In the genomic region with DNA sequence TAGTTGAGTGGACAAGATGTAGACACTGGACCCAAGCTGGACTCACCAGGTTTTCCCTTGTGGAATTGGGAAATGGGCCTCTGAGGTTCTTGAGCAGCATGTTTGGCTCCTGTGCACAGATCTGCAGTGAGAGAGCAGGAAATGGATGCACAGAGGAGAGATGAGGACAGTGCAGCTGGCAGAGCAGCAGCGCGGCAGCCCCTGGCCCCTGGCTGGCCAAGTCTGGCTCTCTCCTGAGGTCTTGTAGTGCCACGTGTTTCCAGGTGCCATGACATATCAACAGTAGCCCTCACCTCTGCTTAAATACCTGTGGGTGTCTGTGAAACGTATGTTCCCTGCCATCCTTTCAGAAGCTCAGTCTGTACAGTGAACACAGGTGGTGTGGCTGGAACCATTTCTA, we compare ENCODE assay signal across 25 cellular contexts.
"Had no signal": no experiment of that assay in that cellular context is flagged by ENCODE, and none has a peak within 500 bp of the region (broad histone marks: within the 10 kb centered on the region; RNA-seq: fewer than 3 reads in every experiment).

No MANE protein-coding gene starts in this region.

- H3K4me1 ChIP-seq: parathyroid adenoma had no signal

- H3K27ac Mint-ChIP-seq: activated naive CD4-positive, alpha-beta T cell treated with anti-CD3 and anti-CD28 coated beads, Interleukin-2, amount 50 U/mL, for 72 hours; activated T-cell treated with anti-CD3 and anti-CD28 coated beads, Interleukin-2, amount 50 U/mL, for 24 hours; activated T-helper 17 cell treated with anti-CD3 and anti-CD28 coated beads, Interleukin-2, amount 50 U/mL, for 72 hours; immature natural killer cell; nephron progenitor cell; stimulated activated naive CD8-positive, alpha-beta T cell treated with anti-CD3 and anti-CD28 coated beads, Interleukin-15, Interleukin-2, amounts not matched to agents 100 ng/mL and 50 ng/mL, for 24 hours; T-cell had no signal

- H3K27me3 ChIP-seq: colonic mucosa, hepatocyte, tibial artery had no signal

- DNase-seq: activated CD4-positive, alpha-beta T cell treated with anti-CD3 and anti-CD28 coated beads for 1 hour; activated CD8-positive, alpha-beta memory T cell treated with anti-CD3 and anti-CD28 coated beads for 24 hours; activated CD8-positive, alpha-beta memory T cell treated with anti-CD3 and anti-CD28 coated beads, Interleukin-2, amount 50 U/mL, for 4 hours; activated T-cell treated with anti-CD3 and anti-CD28 coated beads, Interleukin-2, amount 50 U/mL, for 24 hours; aorta; colonic mucosa; glutamatergic neuron; immature natural killer cell; mesendoderm; mucosa of descending colon; nephron progenitor cell; nucleus accumbens; right cardiac atrium; stimulated activated CD4-positive, alpha-beta T cell treated with anti-CD3 and anti-CD28 coated beads, Interleukin-12 subunit alpha, Interleukin-12 subunit beta, amount 100 ng/mL, for 4 hours; stimulated activated CD4-positive, alpha-beta T cell treated with anti-CD3 and anti-CD28 coated beads, Interleukin-4, amount 100 ng/mL, for 4 hours; substantia nigra; T-cell; T-helper 9 cell; tibial artery had no signal

- H3K9me3 ChIP-seq: colonic mucosa, mucosa of descending colon, tibial artery had no signal

- ATAC-seq: right cardiac atrium, T-cell had no signal

- H3K4me3 Mint-ChIP-seq: activated T-cell treated with anti-CD3 and anti-CD28 coated beads, Interleukin-2, amount 50 U/mL, for 24 hours; activated T-helper 17 cell treated with anti-CD3 and anti-CD28 coated beads, Interleukin-2, amount 50 U/mL, for 72 hours; central memory CD8-positive, alpha-beta T cell; immature natural killer cell; nephron progenitor cell; stimulated activated naive CD8-positive, alpha-beta T cell treated with anti-CD3 and anti-CD28 coated beads, Interleukin-15, Interleukin-2, amounts not matched to agents 100 ng/mL and 50 ng/mL, for 24 hours; T-cell had no signal

- H3K36me3 Mint-ChIP-seq: activated naive CD4-positive, alpha-beta T cell treated with anti-CD3 and anti-CD28 coated beads, Interleukin-2, amount 50 U/mL, for 72 hours; immature natural killer cell; T-cell had no signal

- H3K4me3 ChIP-seq: colonic mucosa, hepatocyte, mucosa of descending colon, tibial artery had no signal

- H3K27ac ChIP-seq: colonic mucosa, hepatocyte, parathyroid adenoma, tibial artery had no signal

- H3K9me3 Mint-ChIP-seq: activated naive CD4-positive, alpha-beta T cell treated with anti-CD3 and anti-CD28 coated beads, Interleukin-2, amount 50 U/mL, for 72 hours; activated T-cell treated with anti-CD3 and anti-CD28 coated beads, Interleukin-2, amount 50 U/mL, for 24 hours; activated T-helper 17 cell treated with anti-CD3 and anti-CD28 coated beads, Interleukin-2, amount 50 U/mL, for 72 hours; central memory CD8-positive, alpha-beta T cell; immature natural killer cell; nephron progenitor cell; stimulated activated naive CD8-positive, alpha-beta T cell treated with anti-CD3 and anti-CD28 coated beads, Interleukin-15, Interleukin-2, amounts not matched to agents 100 ng/mL and 50 ng/mL, for 24 hours; T-cell had no signal

- H3K36me3 ChIP-seq: colonic mucosa, tibial artery had no signal
